Comparison of ENCODE assay signal across 10 cellular contexts in genomic region chr12:53048780-53049401, GRCh38. TPM values are rescaled to one million over a fixed set of nuclear protein-coding genes. Genes with fewer than 3 reads are reported as not detected.
DNase-seq lines count a peak whose midpoint lies in the region; ATAC-seq, FAIRE-seq and TF ChIP-seq lines count a peak whose summit lies in the region.
"Had no signal": no experiment of that assay in that cellular context is flagged by ENCODE, and none has a peak within 500 bp of the region (broad histone marks: within the 10 kb centered on the region; RNA-seq: fewer than 3 reads in every experiment).

No MANE protein-coding gene starts in this region.

- peaks cover 11% of the 10 kb centered on the region; the same call in 1 of the 2 replicates for H3K36me3 Mint-ChIP-seq in HFFc6 (ENCODE audit: low read depth)

- no peak for TF ChIP-seq POLR2A in K562 (conservative IDR thresholded peaks at IDR 0.05)
- TF ChIP-seq POLR2A in stomach (IDR thresholded peaks at IDR 0.05), result no peak

- H3K27me3 ChIP-seq in K562 (ENCODE audit: control insufficient read depth in 2 of 2, insufficient read depth in 2 of 2, low read length in 2 of 2), result no peaks in the 10 kb centered on the region
- H3K27me3 ChIP-seq in stomach, result no peaks in the 10 kb centered on the region

- no peaks in the 10 kb centered on the region for H3K9me3 Mint-ChIP-seq in HFFc6

- H3K36me3 ChIP-seq in K562 (ENCODE audit: control insufficient read depth, insufficient read depth, low read length) (peaks cover 2% of the 10 kb centered on the region; the same call in 1 of the 3 replicates), kidney (ENCODE audit: control insufficient read depth in 1 of 2, insufficient read depth in 2 of 2, low read length in 2 of 2) (peaks cover 3 to 7% of the 10 kb centered on the region in 2 donors), stomach (no peaks in the 10 kb centered on the region)

- in situ Hi-C loops in K562 (cut with MboI), result no loop called here

- peak overlapping the region; percentile 86 for H3K4me3 Mint-ChIP-seq in HFFc6

- peaks cover 10% of the 10 kb centered on the region for H3K27me3 Mint-ChIP-seq in HFFc6 (ENCODE audit: insufficient read depth)

- peaks cover 10% of the 10 kb centered on the region; the same call in 2 of the 3 replicates for H3K79me2 ChIP-seq in K562 (ENCODE audit: control insufficient read depth, insufficient read depth, low read length)

- FAIRE-seq in K562 (lab: Jason Lieb, UNC) (peak; percentile 54), kidney (lab: Jason Lieb, UNC) (no peak)
- FAIRE-seq: frontal cortex had no signal

- TF ChIP-seq CTCF in HFFc6 (IDR thresholded peaks at IDR 0.05) (no peak), K562 (IDR thresholded peaks at IDR 0.05 in 2 of 3, conservative IDR thresholded peaks at IDR 0.05 in 1 of 3; ENCODE audit: insufficient read depth in 2 of 3, low read depth in 1 of 3, low read length in 3 of 3) (no peak), kidney (IDR thresholded peaks at IDR 0.05; ENCODE audit: borderline replicate concordance, extremely low read depth, insufficient read depth) (no peak), stomach (IDR thresholded peaks at IDR 0.05) (no peak)

- no peak overlapping the region for H2AFZ ChIP-seq in K562 (ENCODE audit: low read depth, low read length)

- H3K4me3 ChIP-seq in K562 (no peak overlapping the region), kidney (ENCODE audit: low read length in 2 of 2) (peak overlapping the region; percentile 59 to 84), stomach (peak overlapping the region; percentile 46 to 62 (median 54))

- intact Hi-C loops in K562 (cut with micrococcal nuclease), result loop anchor here (5.0 kb wide), 1 partner anchor 42 kb away; the partner anchor contains the start of gene EIF4B
- intact Hi-C loops in kidney (cut with DNase I), result no loop called here
- intact Hi-C loops in stomach (cut with DNase I; ENCODE audit: low total_unique reads), result no loop called here

- no peaks in the 10 kb centered on the region for H4K20me1 ChIP-seq in K562 (replicated peaks; ENCODE audit: control insufficient read depth, insufficient read depth, low read length)

- H3K9me3 ChIP-seq in K562 (replicated peaks; ENCODE audit: control insufficient read depth, insufficient read depth, low read depth, low read length), result no peaks in the 10 kb centered on the region
- H3K9me3 ChIP-seq in kidney (ENCODE audit: control insufficient read depth in 1 of 2, low read length in 2 of 2), result no peaks in the 10 kb centered on the region
- no peaks in the 10 kb centered on the region for H3K9me3 ChIP-seq in stomach

- no peak for ATAC-seq in K562
- no peak for ATAC-seq in HG03439 (IDR thresholded peaks at IDR 0.05; ENCODE audit: unreplicated experiment)

- peaks cover 83% of the 10 kb centered on the region for H3K4me1 Mint-ChIP-seq in HFFc6 (ENCODE audit: low read depth)

- WGBS in K562 (ENCODE audit: insufficient coverage, low coverage, missing lambda C conversion rate), result 17% methylated on average over 3 of the region's 6 CpGs
- WGBS in stomach, 5 donors, result 15 to 27% (median 20%) methylated on average over 6 of the region's 6 CpGs

- H3K27ac Mint-ChIP-seq in HFFc6, result peak overlapping the region; percentile 97

- H3K4me1 ChIP-seq in K562 (replicated peaks in 1 of 2; ENCODE audit: control insufficient read depth in 2 of 2, insufficient read depth in 2 of 2, low read length in 2 of 2) (peaks cover 60 to 88% of the 10 kb centered on the region in 2 experiments), kidney (ENCODE audit: control insufficient read depth in 1 of 2, insufficient read depth in 1 of 2, low read depth in 1 of 2, low read length in 2 of 2) (peaks cover 70 to 81% of the 10 kb centered on the region in 2 donors), stomach (peaks cover 79 to 94% (median 88%) of the 10 kb centered on the region in 4 donors)

- peak overlapping the region; percentile 35; the same call in 1 of the 2 replicates for H3K4me2 ChIP-seq in K562 (ENCODE audit: insufficient read depth, low read length)
- H3K4me2 ChIP-seq: KMS-11 had no signal

- POLR2A ChIA-PET in K562 (lab: Yijun Ruan, JAX), result interaction anchor here (0.5 to 3.8 kb wide), 4 partner anchors 12 to 404 kb away, joined by 3 to 20 read pairs (median 4); no protein-coding TSS in a partner anchor

- CTCF ChIA-PET in K562 (lab: Yijun Ruan, JAX; ENCODE audit: low intra/inter-chr PET ratio), result interaction anchor here (0.6 kb wide), 1 partner anchor 50 kb away, joined by 3 read pairs; no protein-coding TSS in a partner anchor

- TF ChIP-seq RAD21 in K562 (CRISPR knock-in tag; conservative IDR thresholded peaks at IDR 0.05 in 1 of 2, IDR thresholded peaks at IDR 0.05 in 1 of 2), result no peak

- TF ChIP-seq EP300 in K562 (IDR thresholded peaks at IDR 0.05; ENCODE audit: low read length) (no peak), stomach (IDR thresholded peaks at IDR 0.05) (no peak)

- H3K27ac ChIP-seq in K562 (ENCODE audit: extremely low read depth, low read depth, low read length) (peak overlapping the region; percentile 42; the same call in 2 of the 3 replicates), kidney (ENCODE audit: low read depth in 2 of 2, low read length in 2 of 2) (peak overlapping the region; percentile 99), stomach (peak overlapping the region; percentile 91 to 99 (median 98))
- H3K27ac ChIP-seq: KMS-11 had no signal

- BruUV-seq in K562 (replicated peaks; lab: Mats Ljungman, UMichigan), result no TSS peak

- no peaks in the 10 kb centered on the region for H3K9me1 ChIP-seq in K562 (ENCODE audit: control insufficient read depth, insufficient read depth, low read length)

- H3K9ac ChIP-seq in K562 (ENCODE audit: insufficient read depth in 1 of 2, low read depth in 2 of 2, low read length in 2 of 2) (peak overlapping the region in 1 of 2 experiments; percentile 89; a peak in 2 of 4 replicates), kidney (ENCODE audit: low read length in 2 of 2) (peak overlapping the region; percentile 27 to 97)
- H3K9ac ChIP-seq: KMS-11 had no signal

- DNase-seq in HFFc6 (peak; percentile 43), K562 (ENCODE audit: extremely low read depth in 1 of 4, low spot score in 3 of 4) (peak; percentile 19 to 40 (median 35)), kidney (peak; percentile 94), stomach (peak; percentile 59), CD1c-positive myeloid dendritic cell (ENCODE audit: extremely low spot score) (no peak), NCI-H345 (lab: John Stamatoyannopoulos, UW) (no peak), NCI-H2029 treated with DMSO at 0.1 percent for 48 hours (lab: John Stamatoyannopoulos, UW) (no peak)

RNA-seq across cellular contexts. Expression of gene TNS2, which starts 1.0 kb away (rescaled TPM):
- total RNA-seq in HFFc6 (2021; fragmentation: NEBNext Ultra II Directional; extraction: Animal tissue kit (Norgen Biotek cat#: 25700)), result 10 to 100 TPM; 44.3 to 69.2 (median 58.9) TPM
- total RNA-seq in K562 (2011; cell fraction: chromatin; rRNA removed; ENCODE audit: low replicate concordance), result 7.1 and 23.0 TPM in 2 replicates
- 8.0 and 14.7 TPM in 2 replicates for total RNA-seq in K562 (2011; cell fraction: nucleolus; rRNA removed)
- total RNA-seq in K562 (2011; cell fraction: nucleoplasm; rRNA removed), result 8.0 and 11.1 TPM in 2 replicates
- total RNA-seq in K562 (2014; rRNA removed) (1.2 and 1.3 TPM in 2 replicates), K562 (2014; rRNA removed; fragmentation: Illumina TruSeq; extraction: Trizol) (0.41 and 0.73 TPM in 2 replicates), K562 (2015; rRNA removed; fragmentation: Illumina TruSeq; extraction: Trizol) (0.65 and 0.79 TPM in 2 replicates), K562 (2021) (2.8 and 3.1 TPM in 2 replicates), kidney (179 TPM), stomach (100 to 1,000 TPM in 2 of 5 donors, 10 to 100 TPM in 3; 38.5 to 164 (median 44.2) TPM)
- polyA plus RNA-seq in K562 (2011; rRNA removed) (1.3 and 1.7 TPM in 2 replicates), K562 (2014; fragmentation: Illumina TruSeq; extraction: Trizol) (1.4 and 1.6 TPM in 2 replicates), K562 (2014; fragmentation: Nextera tagmentation; extraction: Ambion mirVana) (under 1 TPM in 1 of 2 experiments, not detected in 1; 0.28 TPM), K562 (2014; rRNA removed) (1.0 and 2.8 TPM in 2 replicates), kidney (ENCODE audit: insufficient read depth, low read depth, low replicate concordance) (90.1 TPM), stomach (100 to 1,000 TPM in 1 of 3 donors, 10 to 100 TPM in 2; 71.0 to 104 (median 76.5) TPM)
- polyA plus RNA-seq in K562 (2011; cell fraction: cytosol; rRNA removed), result 0.91 and 1.3 TPM in 2 replicates
- 7.6 and 16.8 TPM in 2 replicates for polyA plus RNA-seq in K562 (2011; cell fraction: nucleus; rRNA removed)
- 1.5 and 2.8 TPM in 2 replicates for polyA plus RNA-seq in K562 (2012)
- polyA minus RNA-seq in K562 (2011; rRNA and poly(A)+ RNA removed), result 2.3 and 2.9 TPM in 2 replicates
- 4.6 and 4.9 TPM in 2 replicates for polyA minus RNA-seq in K562 (2011; cell fraction: cytosol; rRNA and poly(A)+ RNA removed)
- polyA minus RNA-seq in K562 (2011; cell fraction: nucleus; rRNA and poly(A)+ RNA removed), result 9.4 and 13.6 TPM in 2 replicates

RNA-seq across cellular contexts. Expression of gene SPRYD3, which starts 30.3 kb away (rescaled TPM):
- total RNA-seq in HFFc6 (2021; fragmentation: NEBNext Ultra II Directional; extraction: Animal tissue kit (Norgen Biotek cat#: 25700)), result 10 to 100 TPM; 50.5 to 59.4 (median 54.9) TPM
- 10.8 and 27.6 TPM in 2 replicates for total RNA-seq in K562 (2011; cell fraction: chromatin; rRNA removed; ENCODE audit: low replicate concordance)
- total RNA-seq in K562 (2011; cell fraction: nucleolus; rRNA removed), result 15.0 and 17.4 TPM in 2 replicates
- total RNA-seq in K562 (2011; cell fraction: nucleoplasm; rRNA removed), result 15.6 and 18.3 TPM in 2 replicates
- total RNA-seq in K562 (2014; rRNA removed) (8.4 and 10.6 TPM in 2 replicates), K562 (2014; rRNA removed; fragmentation: Illumina TruSeq; extraction: Trizol) (4.1 and 5.1 TPM in 2 replicates), K562 (2015; rRNA removed; fragmentation: Illumina TruSeq; extraction: Trizol) (5.0 and 5.9 TPM in 2 replicates), K562 (2021) (10.8 and 13.6 TPM in 2 replicates), kidney (72.3 TPM), stomach (10 to 100 TPM; 17.8 to 99.8 (median 50.9) TPM)
- polyA plus RNA-seq in K562 (2011; rRNA removed) (6.2 and 7.6 TPM in 2 replicates), K562 (2014; fragmentation: Illumina TruSeq; extraction: Trizol) (10.6 and 11.4 TPM in 2 replicates), K562 (2014; fragmentation: Nextera tagmentation; extraction: Ambion mirVana) (1 to 10 TPM; 1.5 to 2.6 TPM), K562 (2014; rRNA removed) (9.1 and 11.0 TPM in 2 replicates), kidney (ENCODE audit: insufficient read depth, low read depth, low replicate concordance) (40.0 TPM), stomach (10 to 100 TPM; 26.3 to 30.5 (median 29.8) TPM)
- polyA plus RNA-seq in K562 (2011; cell fraction: cytosol; rRNA removed), result 8.6 and 18.4 TPM in 2 replicates
- 11.1 and 16.3 TPM in 2 replicates for polyA plus RNA-seq in K562 (2011; cell fraction: nucleus; rRNA removed)
- 11.4 and 11.7 TPM in 2 replicates for polyA plus RNA-seq in K562 (2012)
- polyA minus RNA-seq in K562 (2011; rRNA and poly(A)+ RNA removed), result 7.4 and 10.3 TPM in 2 replicates
- 6.8 and 11.6 TPM in 2 replicates for polyA minus RNA-seq in K562 (2011; cell fraction: cytosol; rRNA and poly(A)+ RNA removed)
- 6.6 and 7.5 TPM in 2 replicates for polyA minus RNA-seq in K562 (2011; cell fraction: nucleus; rRNA and poly(A)+ RNA removed)

RNA-seq across cellular contexts. Expression of gene EIF4B, which starts 42.6 kb away (rescaled TPM):
- total RNA-seq in HFFc6 (2021; fragmentation: NEBNext Ultra II Directional; extraction: Animal tissue kit (Norgen Biotek cat#: 25700)), result 100 to 1,000 TPM; 376 to 437 (median 392) TPM
- 260 and 374 TPM in 2 replicates for total RNA-seq in K562 (2011; cell fraction: chromatin; rRNA removed; ENCODE audit: low replicate concordance)
- total RNA-seq in K562 (2011; cell fraction: nucleolus; rRNA removed), result 137 and 149 TPM in 2 replicates
- 211 and 264 TPM in 2 replicates for total RNA-seq in K562 (2011; cell fraction: nucleoplasm; rRNA removed)
- 617 and 636 TPM in 2 replicates for total RNA-seq in K562 (2014; rRNA removed)
- total RNA-seq in K562 (2014; rRNA removed; fragmentation: Illumina TruSeq; extraction: Trizol), result 669 and 710 TPM in 2 replicates
- total RNA-seq in K562 (2015; rRNA removed; fragmentation: Illumina TruSeq; extraction: Trizol), result 624 and 636 TPM in 2 replicates
- total RNA-seq in K562 (2021), result 535 and 617 TPM in 2 replicates
- polyA plus RNA-seq in K562 (2011; rRNA removed), result 489 and 497 TPM in 2 replicates
- polyA plus RNA-seq in K562 (2011; cell fraction: cytosol; rRNA removed), result 278 and 542 TPM in 2 replicates
- 180 and 236 TPM in 2 replicates for polyA plus RNA-seq in K562 (2011; cell fraction: nucleus; rRNA removed)
- polyA plus RNA-seq in K562 (2012), result 383 and 523 TPM in 2 replicates
- 552 and 578 TPM in 2 replicates for polyA plus RNA-seq in K562 (2014; fragmentation: Illumina TruSeq; extraction: Trizol)
- polyA plus RNA-seq in K562 (2014; fragmentation: Nextera tagmentation; extraction: Ambion mirVana), result 100 to 1,000 TPM; 138 to 150 TPM
- 312 and 317 TPM in 2 replicates for polyA plus RNA-seq in K562 (2014; rRNA removed)
- polyA minus RNA-seq in K562 (2011; rRNA and poly(A)+ RNA removed), result 1,377 and 1,493 TPM in 2 replicates
- polyA minus RNA-seq in K562 (2011; cell fraction: cytosol; rRNA and poly(A)+ RNA removed), result 466 and 538 TPM in 2 replicates
- polyA minus RNA-seq in K562 (2011; cell fraction: nucleus; rRNA and poly(A)+ RNA removed), result 102 and 253 TPM in 2 replicates
- total RNA-seq in kidney, result 417 TPM
- 114 TPM for polyA plus RNA-seq in kidney (ENCODE audit: insufficient read depth, low read depth, low replicate concordance)
- 100 to 1,000 TPM; 319 to 833 (median 400) TPM for total RNA-seq in stomach
- polyA plus RNA-seq in stomach, result 100 to 1,000 TPM; 101 to 262 (median 179) TPM

RNA-seq across cellular contexts. Expression of gene IGFBP6, which starts 48.6 kb away (rescaled TPM):
- 100 to 1,000 TPM; 317 to 444 (median 430) TPM for total RNA-seq in HFFc6 (2021; fragmentation: NEBNext Ultra II Directional; extraction: Animal tissue kit (Norgen Biotek cat#: 25700))
- total RNA-seq in K562 (2011; cell fraction: chromatin; rRNA removed; ENCODE audit: low replicate concordance), result 0.97 TPM in 1 of 2 replicates, not detected in the other
- 0.66 and 1.8 TPM in 2 replicates for total RNA-seq in K562 (2011; cell fraction: nucleolus; rRNA removed)
- 0.37 TPM in 1 of 2 replicates, not detected in the other for total RNA-seq in K562 (2011; cell fraction: nucleoplasm; rRNA removed)
- total RNA-seq in K562 (2014; rRNA removed), result 1.2 and 1.6 TPM in 2 replicates
- 0.36 and 0.61 TPM in 2 replicates for total RNA-seq in K562 (2014; rRNA removed; fragmentation: Illumina TruSeq; extraction: Trizol)
- total RNA-seq in K562 (2015; rRNA removed; fragmentation: Illumina TruSeq; extraction: Trizol), result 0.38 and 0.76 TPM in 2 replicates
- 1.4 and 2.3 TPM in 2 replicates for total RNA-seq in K562 (2021)
- polyA plus RNA-seq in K562 (2011; rRNA removed), result 0.24 and 1.4 TPM in 2 replicates
- polyA plus RNA-seq in K562 (2011; cell fraction: cytosol; rRNA removed), result 0.94 and 2.5 TPM in 2 replicates
- polyA plus RNA-seq in K562 (2011; cell fraction: nucleus; rRNA removed), result 0.24 and 0.47 TPM in 2 replicates
- polyA plus RNA-seq in K562 (2012), result 0.89 and 1.4 TPM in 2 replicates
- 0.52 and 0.62 TPM in 2 replicates for polyA plus RNA-seq in K562 (2014; fragmentation: Illumina TruSeq; extraction: Trizol)
- under 1 TPM; 0.15 to 0.23 TPM for polyA plus RNA-seq in K562 (2014; fragmentation: Nextera tagmentation; extraction: Ambion mirVana)
- 0.54 and 2.4 TPM in 2 replicates for polyA plus RNA-seq in K562 (2014; rRNA removed)
- not detected in 2 replicates for polyA minus RNA-seq in K562 (2011; rRNA and poly(A)+ RNA removed)
- polyA minus RNA-seq in K562 (2011; cell fraction: cytosol; rRNA and poly(A)+ RNA removed), result 1.1 TPM in 1 of 2 replicates, not detected in the other
- not detected in 2 replicates for polyA minus RNA-seq in K562 (2011; cell fraction: nucleus; rRNA and poly(A)+ RNA removed)
- total RNA-seq in kidney, result 203 TPM
- polyA plus RNA-seq in kidney (ENCODE audit: insufficient read depth, low read depth, low replicate concordance), result 57.3 TPM
- 100 to 1,000 TPM in 2 of 5 donors, 10 to 100 TPM in 3; 22.6 to 388 (median 95.1) TPM for total RNA-seq in stomach
- polyA plus RNA-seq in stomach, result 100 to 1,000 TPM in 1 of 3 donors, 10 to 100 TPM in 2; 30.6 to 124 (median 54.7) TPM

RNA-seq across cellular contexts. Expression of gene SOAT2, which starts 54.4 kb away (rescaled TPM):
- total RNA-seq in HFFc6 (2021; fragmentation: NEBNext Ultra II Directional; extraction: Animal tissue kit (Norgen Biotek cat#: 25700)), result under 1 TPM; 0.12 to 0.34 (median 0.18) TPM
- total RNA-seq in K562 (2011; cell fraction: chromatin; rRNA removed; ENCODE audit: low replicate concordance), result not detected in 2 replicates
- total RNA-seq in K562 (2011; cell fraction: nucleolus; rRNA removed), result not detected in 2 replicates
- 0.38 TPM in 1 of 2 replicates, not detected in the other for total RNA-seq in K562 (2011; cell fraction: nucleoplasm; rRNA removed)
- total RNA-seq in K562 (2014; rRNA removed), result not detected in 2 replicates
- total RNA-seq in K562 (2014; rRNA removed; fragmentation: Illumina TruSeq; extraction: Trizol), result not detected in 2 replicates
- not detected in 2 replicates for total RNA-seq in K562 (2015; rRNA removed; fragmentation: Illumina TruSeq; extraction: Trizol)
- not detected in 2 replicates for total RNA-seq in K562 (2021)
- polyA plus RNA-seq in K562 (2011; rRNA removed), result not detected in 2 replicates
- not detected in 2 replicates for polyA plus RNA-seq in K562 (2011; cell fraction: cytosol; rRNA removed)
- not detected in 2 replicates for polyA plus RNA-seq in K562 (2011; cell fraction: nucleus; rRNA removed)
- not detected in 2 replicates for polyA plus RNA-seq in K562 (2012)
- not detected in 2 replicates for polyA plus RNA-seq in K562 (2014; fragmentation: Illumina TruSeq; extraction: Trizol)
- polyA plus RNA-seq in K562 (2014; fragmentation: Nextera tagmentation; extraction: Ambion mirVana), result not detected
- 0.04 TPM in 1 of 2 replicates, not detected in the other for polyA plus RNA-seq in K562 (2014; rRNA removed)
- not detected in 2 replicates for polyA minus RNA-seq in K562 (2011; rRNA and poly(A)+ RNA removed)
- not detected in 2 replicates for polyA minus RNA-seq in K562 (2011; cell fraction: cytosol; rRNA and poly(A)+ RNA removed)
- not detected in 2 replicates for polyA minus RNA-seq in K562 (2011; cell fraction: nucleus; rRNA and poly(A)+ RNA removed)
- total RNA-seq in kidney, result 0.19 TPM
- 0.26 TPM for polyA plus RNA-seq in kidney (ENCODE audit: insufficient read depth, low read depth, low replicate concordance)
- total RNA-seq in stomach, result under 1 TPM in 1 of 5 donors, not detected in 4; 0.92 TPM
- under 1 TPM in 1 of 3 donors, not detected in 2; 0.28 TPM for polyA plus RNA-seq in stomach

Comparison
In these comparisons a context has a peak if more than half of its experiments do, and no peak if none do; other contexts are left out.
1. DNase-seq: peak in HFFc6 (single experiment), K562 (4 of 4), kidney (single experiment) and stomach (single experiment); none in CD1c-positive myeloid dendritic cell (single experiment), NCI-H345 (single experiment) and NCI-H2029 treated with DMSO at 0.1 percent for 48 hours (single experiment).
2. H3K27ac ChIP-seq: peak in every context shown above with its lines; median percentile 99 in kidney; 98 in stomach; 42 in K562.